In genomic region chr3:110296885-110297284, GRCh38 we compare ENCODE assay signal across 1 cellular context.
TF ChIP-seq lines count a peak whose summit lies in the region.

No MANE protein-coding gene starts in this region.

TF ChIP-seq in HepG2, 621 proteins besides CTCF, POLR2A, EP300 and RAD21:
- no peak for TF ChIP-seq TGIF2 (CRISPR knock-in tag; IDR thresholded peaks at IDR 0.05)
- TF ChIP-seq PREB (CRISPR knock-in tag; IDR thresholded peaks at IDR 0.05): no peak
- TF ChIP-seq ZNF674 (CRISPR knock-in tag; IDR thresholded peaks at IDR 0.05; ENCODE audit: low read depth): no peak
- no peak for TF ChIP-seq ZBTB37 (CRISPR knock-in tag; IDR thresholded peaks at IDR 0.05)
- no peak for TF ChIP-seq HMGA1 (CRISPR knock-in tag; conservative IDR thresholded peaks at IDR 0.05)
- no peak for TF ChIP-seq BORCS8-MEF2B (CRISPR knock-in tag; IDR thresholded peaks at IDR 0.05)
- TF ChIP-seq PRDM15 (CRISPR knock-in tag; IDR thresholded peaks at IDR 0.05): no peak
- no peak for TF ChIP-seq ZNF672 (CRISPR knock-in tag; IDR thresholded peaks at IDR 0.05)
- TF ChIP-seq STAG1 (CRISPR knock-in tag; IDR thresholded peaks at IDR 0.05): no peak
- no peak for TF ChIP-seq ZNF484 (CRISPR knock-in tag; IDR thresholded peaks at IDR 0.05; ENCODE audit: borderline replicate concordance, low read depth)
- no peak for TF ChIP-seq ZBTB42 (CRISPR knock-in tag; IDR thresholded peaks at IDR 0.05)
- no peak for TF ChIP-seq RCOR2 (CRISPR knock-in tag; IDR thresholded peaks at IDR 0.05)
- no peak for TF ChIP-seq CENPT (CRISPR knock-in tag; IDR thresholded peaks at IDR 0.05; ENCODE audit: low read depth)
- no peak for TF ChIP-seq ZHX1 (CRISPR knock-in tag; IDR thresholded peaks at IDR 0.05; ENCODE audit: low read depth)
- TF ChIP-seq GLI4 (CRISPR knock-in tag; IDR thresholded peaks at IDR 0.05; ENCODE audit: borderline replicate concordance): no peak
- TF ChIP-seq MED8 (CRISPR knock-in tag; IDR thresholded peaks at IDR 0.05; ENCODE audit: insufficient replicate concordance): no peak
TF ChIP-seq in HepG2: peak in this region for 0.
